ENCODE assay signal across 10 cellular contexts in the genomic region with DNA sequence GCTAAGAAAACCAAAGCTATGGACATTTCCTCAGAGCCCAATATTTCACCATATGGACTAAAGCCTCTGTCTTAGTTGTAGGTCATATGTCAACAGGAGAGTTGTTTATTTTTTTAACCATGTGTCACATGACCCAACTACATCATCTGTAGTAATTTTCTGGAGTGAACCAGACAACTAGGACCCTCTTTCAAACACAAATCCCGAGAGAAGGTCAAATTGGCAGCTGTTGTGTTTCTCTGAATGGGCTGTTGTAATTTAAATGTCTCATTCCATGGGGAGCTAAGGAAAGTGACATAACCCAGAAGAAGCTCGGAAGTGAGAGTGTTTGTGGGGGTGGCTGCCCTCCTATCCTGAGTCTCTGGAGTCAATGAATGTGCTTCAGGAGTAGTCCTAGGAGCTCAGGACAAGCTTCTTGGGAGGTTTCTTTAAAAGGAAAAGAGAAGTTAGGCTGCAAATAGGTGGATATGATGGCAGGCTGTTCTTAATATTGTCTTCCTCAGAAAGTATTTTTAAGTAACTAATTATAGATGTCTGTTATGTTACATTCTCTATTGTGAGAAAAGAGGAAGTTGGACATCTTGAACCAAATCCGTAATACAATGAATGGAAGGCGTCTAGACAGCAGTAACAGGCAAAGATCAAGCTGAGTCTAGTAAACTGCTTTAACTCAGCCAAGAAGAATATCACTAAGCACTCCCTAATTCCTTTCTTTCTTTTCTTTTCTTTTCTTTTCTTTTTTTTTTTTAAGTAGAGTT. TPM values are rescaled to one million over a fixed set of nuclear protein-coding genes. Genes with fewer than 3 reads are reported as not detected.
DNase-seq lines count a peak whose midpoint lies in the region; ATAC-seq and TF ChIP-seq lines count a peak whose summit lies in the region.
"Had no signal": no experiment of that assay in that cellular context is flagged by ENCODE, and none has a peak within 500 bp of the region (broad histone marks: within the 10 kb centered on the region; RNA-seq: fewer than 3 reads in every experiment).

No MANE protein-coding gene starts in this region.

- DNase-seq in GM13976 (ENCODE audit: low spot score): peak; percentile 26
- DNase-seq in glutamatergic neuron: no peak
- no peak for DNase-seq in stimulated activated naive CD4-positive, alpha-beta T cell (lab: John Stamatoyannopoulos, UW)
- no peak for DNase-seq in AG08395 (ENCODE audit: low spot score)
- no peak for DNase-seq in stimulated activated naive CD8-positive, alpha-beta T cell treated with anti-CD3 and anti-CD28 coated beads, Interleukin-15, Interleukin-2, amounts not matched to agents 100 U/mL and 50 U/mL, for 24 hours
- no peak for DNase-seq in activated T-helper 1 cell treated with anti-CD3 and anti-CD28 coated beads, Interleukin-12 subunit alpha, Interleukin-12 subunit beta, Interleukin-2, Interleukin-4 antibody, amounts not matched to agents 30 ng/mL and 10 ng/mL and 1 ng/mL, durations not matched to agents 14 hours and 24 hours and 36 hours (ENCODE audit: low spot score)
- DNase-seq: activated CD4-positive, alpha-beta T cell treated with anti-CD3 and anti-CD28 coated beads for 4 hours; central memory CD4-positive, alpha-beta T cell had no signal

- in situ Hi-C loops in GM13976 (cut with MboI; ENCODE audit: low sequenced_read_pairs, unreplicated experiment): no loop called here

- ATAC-seq in GM21717 (IDR thresholded peaks at IDR 0.05; ENCODE audit: unreplicated experiment) (peak; percentile 91), HG03558 (IDR thresholded peaks at IDR 0.05; ENCODE audit: extremely low read depth, unreplicated experiment) (peak; percentile 73)
- ATAC-seq in stimulated activated naive CD8-positive, alpha-beta T cell treated with anti-CD3 and anti-CD28 coated beads, Interleukin-15, Interleukin-2, amounts not matched to agents 100 U/mL and 50 U/mL, for 24 hours: no peak

- H3K36me3 Mint-ChIP-seq in glutamatergic neuron (ENCODE audit: unreplicated experiment): peaks cover 4% of the 10 kb centered on the region
- H3K36me3 Mint-ChIP-seq in activated T-helper 1 cell treated with anti-CD3 and anti-CD28 coated beads, Interleukin-12 subunit alpha, Interleukin-12 subunit beta, Interleukin-2, Interleukin-4 antibody, amounts not matched to agents 30 ng/mL and 10 ng/mL and 1 ng/mL, durations not matched to agents 14 hours and 24 hours and 36 hours (ENCODE audit: low read depth): no peaks in the 10 kb centered on the region

- peaks cover 6% of the 10 kb centered on the region for H3K9me3 Mint-ChIP-seq in glutamatergic neuron (ENCODE audit: unreplicated experiment)
- no peaks in the 10 kb centered on the region for H3K9me3 Mint-ChIP-seq in activated T-helper 1 cell treated with anti-CD3 and anti-CD28 coated beads, Interleukin-12 subunit alpha, Interleukin-12 subunit beta, Interleukin-2, Interleukin-4 antibody, amounts not matched to agents 30 ng/mL and 10 ng/mL and 1 ng/mL, durations not matched to agents 14 hours and 24 hours and 36 hours

- peak overlapping the region; percentile 71 for H3K4me3 Mint-ChIP-seq in glutamatergic neuron (ENCODE audit: unreplicated experiment)
- no peak overlapping the region for H3K4me3 Mint-ChIP-seq in activated T-helper 1 cell treated with anti-CD3 and anti-CD28 coated beads, Interleukin-12 subunit alpha, Interleukin-12 subunit beta, Interleukin-2, Interleukin-4 antibody, amounts not matched to agents 30 ng/mL and 10 ng/mL and 1 ng/mL, durations not matched to agents 14 hours and 24 hours and 36 hours

- intact Hi-C loops in activated T-helper 1 cell treated with anti-CD3 and anti-CD28 coated beads, Interleukin-12 subunit alpha, Interleukin-12 subunit beta, Interleukin-2, Interleukin-4 antibody, amounts not matched to agents 30 ng/mL and 10 ng/mL and 1 ng/mL, durations not matched to agents 14 hours and 24 hours and 36 hours (cut with micrococcal nuclease): no loop called here

- H3K27ac Mint-ChIP-seq in glutamatergic neuron (ENCODE audit: unreplicated experiment): peak overlapping the region; percentile 89
- H3K27ac Mint-ChIP-seq in activated T-helper 1 cell treated with anti-CD3 and anti-CD28 coated beads, Interleukin-12 subunit alpha, Interleukin-12 subunit beta, Interleukin-2, Interleukin-4 antibody, amounts not matched to agents 30 ng/mL and 10 ng/mL and 1 ng/mL, durations not matched to agents 14 hours and 24 hours and 36 hours: no peak overlapping the region

- TF ChIP-seq CTCF in GM13976 (IDR thresholded peaks at IDR 0.05; ENCODE audit: borderline replicate concordance, control extremely low read depth, extremely low read depth, insufficient read depth, missing control alignments): no peak
- TF ChIP-seq CTCF in glutamatergic neuron (IDR thresholded peaks at IDR 0.05; ENCODE audit: partially characterized antibody, unreplicated experiment): no peak

- H3K4me1 Mint-ChIP-seq in glutamatergic neuron (ENCODE audit: low read depth, unreplicated experiment): peaks cover 25% of the 10 kb centered on the region
- no peaks in the 10 kb centered on the region for H3K4me1 Mint-ChIP-seq in activated T-helper 1 cell treated with anti-CD3 and anti-CD28 coated beads, Interleukin-12 subunit alpha, Interleukin-12 subunit beta, Interleukin-2, Interleukin-4 antibody, amounts not matched to agents 30 ng/mL and 10 ng/mL and 1 ng/mL, durations not matched to agents 14 hours and 24 hours and 36 hours (ENCODE audit: low read depth)

- peaks cover 10% of the 10 kb centered on the region for H3K27me3 Mint-ChIP-seq in glutamatergic neuron (ENCODE audit: unreplicated experiment)
- no peaks in the 10 kb centered on the region for H3K27me3 Mint-ChIP-seq in activated T-helper 1 cell treated with anti-CD3 and anti-CD28 coated beads, Interleukin-12 subunit alpha, Interleukin-12 subunit beta, Interleukin-2, Interleukin-4 antibody, amounts not matched to agents 30 ng/mL and 10 ng/mL and 1 ng/mL, durations not matched to agents 14 hours and 24 hours and 36 hours (ENCODE audit: insufficient read depth)

RNA-seq across cellular contexts. Expression of gene TMEM167A, which starts 50.1 kb away (rescaled TPM):
- 145 TPM for total RNA-seq in glutamatergic neuron (ENCODE audit: unreplicated experiment)
- 84.6 and 96.2 TPM in 2 replicates for total RNA-seq in activated T-helper 1 cell treated with anti-CD3 and anti-CD28 coated beads, Interleukin-12 subunit alpha, Interleukin-12 subunit beta, Interleukin-2, Interleukin-4 antibody, amounts not matched to agents 30 ng/mL and 10 ng/mL and 1 ng/mL, durations not matched to agents 14 hours and 24 hours and 36 hours

RNA-seq across cellular contexts. Expression of gene XRCC4, which starts 50.2 kb away (rescaled TPM):
- 5.9 TPM for total RNA-seq in glutamatergic neuron (ENCODE audit: unreplicated experiment)
- 10.2 and 11.2 TPM in 2 replicates for total RNA-seq in activated T-helper 1 cell treated with anti-CD3 and anti-CD28 coated beads, Interleukin-12 subunit alpha, Interleukin-12 subunit beta, Interleukin-2, Interleukin-4 antibody, amounts not matched to agents 30 ng/mL and 10 ng/mL and 1 ng/mL, durations not matched to agents 14 hours and 24 hours and 36 hours
